Comparison of ENCODE assay signal across 20 cellular contexts in the genomic region with DNA sequence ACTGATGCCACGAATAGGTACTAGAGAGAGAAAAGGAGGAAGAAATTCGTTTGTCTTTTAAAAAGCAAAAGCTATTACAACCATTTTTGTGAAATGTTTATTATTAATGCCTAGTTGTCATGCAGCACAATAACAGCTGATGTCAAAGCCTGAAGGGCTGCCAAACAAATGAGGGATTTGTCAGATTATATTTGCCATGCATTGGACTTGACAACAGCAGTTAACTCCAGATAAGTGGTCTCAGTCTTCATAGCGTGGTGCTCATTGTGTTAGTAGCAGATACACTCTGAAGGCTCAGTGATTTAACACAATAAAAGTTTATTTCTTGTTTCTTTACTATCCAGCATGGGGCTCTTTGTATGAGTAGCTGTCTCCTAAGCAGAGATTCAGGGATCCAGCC.
DNase-seq lines count a peak whose midpoint lies in the region; TF ChIP-seq lines count a peak whose summit lies in the region.
"Had no signal": no experiment of that assay in that cellular context is flagged by ENCODE, and none has a peak within 500 bp of the region (broad histone marks: within the 10 kb centered on the region; RNA-seq: fewer than 3 reads in every experiment).

No MANE protein-coding gene starts in this region.

- H3K27ac Mint-ChIP-seq in activated T-helper 2 cell treated with anti-CD3 and anti-CD28 coated beads, Interferon-gamma antibody, Interleukin-2, Interleukin-4, amounts not matched to agents 10 μg/mL and 5 μg/mL and 100 μg/mL, durations not matched to agents 14 hours and 24 hours and 36 hours = peak overlapping the region; percentile 18
- H3K27ac Mint-ChIP-seq: B cell; CD4-positive, alpha-beta T cell had no signal

- DNase-seq in NCI-H82 (lab: John Stamatoyannopoulos, UW) = peak; percentile 23
- DNase-seq in NCI-H82 treated with DMSO at 0.1 percent for 48 hours (lab: John Stamatoyannopoulos, UW; ENCODE audit: unreplicated experiment) = no peak
- DNase-seq in activated T-helper 2 cell treated with anti-CD3 and anti-CD28 coated beads, Interferon-gamma antibody, Interleukin-2, Interleukin-4, amounts not matched to agents 10 μg/mL and 5 μg/mL and 100 μg/mL, durations not matched to agents 14 hours and 24 hours and 36 hours (ENCODE audit: low spot score) = no peak
- DNase-seq in transverse colon = no peak
- DNase-seq in activated CD4-positive, alpha-beta T cell treated with anti-CD3 and anti-CD28 coated beads for 1 hour = no peak
- DNase-seq in islet precursor cell = no peak
- no peak for DNase-seq in NK-92 treated with Interleukin-12 subunit alpha and Interleukin-12 subunit beta, amount 100 ng/mL, for 24 hours (lab: John Stamatoyannopoulos, UW)
- DNase-seq: Calu3; CD4-positive, alpha-beta T cell; DMS53; H9; KBM-7; NCI-H1436; NCI-H2029; NCI-H524 treated with DMSO at 0.1 percent for 48 hours; RPMI8226; SIG-M5 had no signal

- H3K36me3 Mint-ChIP-seq in activated T-helper 2 cell treated with anti-CD3 and anti-CD28 coated beads, Interferon-gamma antibody, Interleukin-2, Interleukin-4, amounts not matched to agents 10 μg/mL and 5 μg/mL and 100 μg/mL, durations not matched to agents 14 hours and 24 hours and 36 hours (ENCODE audit: low read depth) = peaks cover 7% of the 10 kb centered on the region

- H3K27ac ChIP-seq in mucosa of rectum (ENCODE audit: low read depth in 2 of 2, low read length in 2 of 2) (peak overlapping the region; percentile 62 to 71), transverse colon (peak overlapping the region; percentile 71 to 76 (median 72))
- H3K27ac ChIP-seq: 22Rv1 had no signal

- H3K27me3 ChIP-seq in mucosa of rectum (ENCODE audit: control insufficient read depth in 2 of 2, insufficient read depth in 2 of 2, low read length in 2 of 2) = no peaks in the 10 kb centered on the region
- H3K27me3 ChIP-seq in transverse colon = no peaks in the 10 kb centered on the region

- H3K4me3 ChIP-seq in mucosa of rectum (ENCODE audit: low read length in 2 of 2) (no peak overlapping the region), transverse colon (no peak overlapping the region)

- no peak for TF ChIP-seq EP300 in transverse colon (IDR thresholded peaks at IDR 0.05; ENCODE audit: low read depth)

- H3K4me3 Mint-ChIP-seq in activated T-helper 2 cell treated with anti-CD3 and anti-CD28 coated beads, Interferon-gamma antibody, Interleukin-2, Interleukin-4, amounts not matched to agents 10 μg/mL and 5 μg/mL and 100 μg/mL, durations not matched to agents 14 hours and 24 hours and 36 hours (ENCODE audit: low read depth) = no peak overlapping the region
- H3K4me3 Mint-ChIP-seq: B cell; CD4-positive, alpha-beta T cell; H9 had no signal

- H3K9ac ChIP-seq in mucosa of rectum (ENCODE audit: low read depth in 1 of 2, low read length in 2 of 2) = peak overlapping the region in 1 of 2 donors; percentile 14

- H3K4me1 Mint-ChIP-seq in activated T-helper 2 cell treated with anti-CD3 and anti-CD28 coated beads, Interferon-gamma antibody, Interleukin-2, Interleukin-4, amounts not matched to agents 10 μg/mL and 5 μg/mL and 100 μg/mL, durations not matched to agents 14 hours and 24 hours and 36 hours (ENCODE audit: low read depth) = peaks cover 37% of the 10 kb centered on the region
- H3K4me1 Mint-ChIP-seq: B cell had no signal

- no peak for TF ChIP-seq CTCF in transverse colon (IDR thresholded peaks at IDR 0.05)

- peaks cover 19% of the 10 kb centered on the region for H3K9me3 Mint-ChIP-seq in activated T-helper 2 cell treated with anti-CD3 and anti-CD28 coated beads, Interferon-gamma antibody, Interleukin-2, Interleukin-4, amounts not matched to agents 10 μg/mL and 5 μg/mL and 100 μg/mL, durations not matched to agents 14 hours and 24 hours and 36 hours
- H3K9me3 Mint-ChIP-seq: CD4-positive, alpha-beta T cell had no signal

- in situ Hi-C loops in transverse colon (cut with MboI; ENCODE audit: low pct_ligation_motif_present in 1 of 4, low pct_unique_long_range_greater_than_20kb in 1 of 4, low sequenced_read_pairs in 3 of 4) = no loop called here

- H3K9me3 ChIP-seq in mucosa of rectum (ENCODE audit: control insufficient read depth in 2 of 2, low read length in 2 of 2) (no peaks in the 10 kb centered on the region), transverse colon (no peaks in the 10 kb centered on the region)

- WGBS in transverse colon (ENCODE audit: low coverage in 1 of 2), 2 donors = 32 to 39% methylated on average over 2 to 3 of the region's 3 CpGs

- intact Hi-C loops in activated T-helper 2 cell treated with anti-CD3 and anti-CD28 coated beads, Interferon-gamma antibody, Interleukin-2, Interleukin-4, amounts not matched to agents 10 μg/mL and 5 μg/mL and 100 μg/mL, durations not matched to agents 14 hours and 24 hours and 36 hours (cut with micrococcal nuclease) = no loop called here
- intact Hi-C loops in transverse colon (cut with DNase I; ENCODE audit: low total_unique reads) = no loop called here

- TF ChIP-seq POLR2A in transverse colon (IDR thresholded peaks at IDR 0.05) = no peak

- no peaks in the 10 kb centered on the region for H3K36me3 ChIP-seq in mucosa of rectum (ENCODE audit: control insufficient read depth in 2 of 2, insufficient read depth in 2 of 2, low read length in 2 of 2)
- no peaks in the 10 kb centered on the region for H3K36me3 ChIP-seq in transverse colon

- peaks cover 13 to 17% of the 10 kb centered on the region in 2 donors for H3K4me1 ChIP-seq in mucosa of rectum (ENCODE audit: control insufficient read depth in 2 of 2, insufficient read depth in 2 of 2, low read length in 2 of 2)
- peaks cover 9 to 25% (median 20%) of the 10 kb centered on the region in 4 donors for H3K4me1 ChIP-seq in transverse colon

- no peaks in the 10 kb centered on the region for H3K27me3 Mint-ChIP-seq in activated T-helper 2 cell treated with anti-CD3 and anti-CD28 coated beads, Interferon-gamma antibody, Interleukin-2, Interleukin-4, amounts not matched to agents 10 μg/mL and 5 μg/mL and 100 μg/mL, durations not matched to agents 14 hours and 24 hours and 36 hours (ENCODE audit: low read depth)
- H3K27me3 Mint-ChIP-seq: CD4-positive, alpha-beta T cell had no signal
